28 cellular contexts compared by ENCODE assay signal in the genomic region with DNA sequence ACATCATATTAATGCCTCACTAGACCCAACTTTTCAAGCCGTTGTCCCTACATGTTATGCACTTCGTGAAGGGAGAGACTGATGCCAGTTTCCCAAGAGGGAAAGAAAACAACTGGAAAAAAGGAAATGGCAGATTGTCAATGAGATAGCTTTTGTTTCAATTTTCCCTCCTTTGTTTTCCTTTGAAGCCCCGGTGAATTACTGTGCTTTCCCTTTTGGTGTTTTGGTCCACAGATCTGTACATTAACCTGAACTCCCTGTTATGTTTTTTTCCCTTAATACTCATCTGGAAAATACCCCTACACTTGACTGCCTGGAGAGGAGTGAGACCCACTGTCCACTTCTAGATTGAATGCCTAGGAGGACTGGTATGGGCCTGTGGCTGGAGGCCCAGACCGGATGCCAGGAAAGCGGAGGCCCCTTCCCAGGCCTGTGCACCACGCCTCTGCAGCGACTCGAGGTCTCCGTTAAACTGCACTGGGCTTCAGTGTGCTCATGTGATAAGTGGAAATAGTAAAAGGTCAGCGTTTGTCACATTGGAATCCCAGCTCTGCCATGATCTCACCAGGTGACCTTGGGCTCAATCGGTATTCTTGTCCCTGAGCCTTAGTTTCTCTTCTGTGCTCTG.
DNase-seq lines count a peak whose midpoint lies in the region; ATAC-seq, FAIRE-seq and TF ChIP-seq lines count a peak whose summit lies in the region.
"Had no signal": no experiment of that assay in that cellular context is flagged by ENCODE, and none has a peak within 500 bp of the region (broad histone marks: within the 10 kb centered on the region; RNA-seq: fewer than 3 reads in every experiment).

No MANE protein-coding gene starts in this region.

- CTCF ChIA-PET in endothelial cell of umbilical vein (lab: Charles Lee): interaction anchor here (1.7 kb wide), 1 partner anchor 287 kb away, joined by 4 read pairs; no protein-coding TSS in a partner anchor

- H3K9me1 ChIP-seq in endothelial cell of umbilical vein (replicated peaks; ENCODE audit: control insufficient read depth, extremely low read depth, insufficient read depth, low read length): no peaks in the 10 kb centered on the region

- H3K27me3 ChIP-seq in adrenal gland (no peaks in the 10 kb centered on the region), endothelial cell of umbilical vein (ENCODE audit: control insufficient read depth in 2 of 2, insufficient read depth in 2 of 2, low read length in 2 of 2) (peaks cover 2 to 3% of the 10 kb centered on the region in 2 experiments), right cardiac atrium (ENCODE audit: control insufficient read depth, insufficient read depth) (no peaks in the 10 kb centered on the region), suprapubic skin (no peaks in the 10 kb centered on the region)

- peak overlapping the region; percentile 80 for H2AFZ ChIP-seq in endothelial cell of umbilical vein (ENCODE audit: low read depth, low read length)

- DNase-seq in adrenal gland: peak in 6 of 7 donors; percentile 33 to 62 (median 44)
- DNase-seq in endothelial cell of umbilical vein (ENCODE audit: low read depth, low spot score): peak; percentile 83
- DNase-seq in right cardiac atrium: peak; percentile 48 to 70 (median 64)
- DNase-seq in suprapubic skin (ENCODE audit: low spot score in 2 of 2): no peak
- DNase-seq in SHP77 (lab: John Stamatoyannopoulos, UW): no peak
- DNase-seq in SIG-M5 treated with dmso at 0.1 percent for 504 hours (lab: John Stamatoyannopoulos, UW; ENCODE audit: unreplicated experiment): no peak
- DNase-seq: Calu3; CD8-positive, alpha-beta memory T cell; DMS153; GOT3; HCEC 1CT; MV-4-11; NCI-H1105 treated with DMSO at 0.1 percent for 48 hours; NCI-H1694 treated with DMSO at 0.1 percent for 48 hours; NCI-H2081 treated with DMSO at 0.1 percent for 48 hours; NCI-H2171 treated with DMSO at 0.1 percent for 48 hours; NCI-H446; NCI-H526; OCI-M1; SHP77 treated with DMSO at 0.1 percent for 48 hours had no signal

- H3K36me3 ChIP-seq in adrenal gland (replicated peaks in 1 of 2): no peaks in the 10 kb centered on the region
- H3K36me3 ChIP-seq in endothelial cell of umbilical vein (ENCODE audit: control insufficient read depth in 2 of 2, extremely low read depth in 1 of 2, insufficient read depth in 2 of 2, low read length in 2 of 2): no peaks in the 10 kb centered on the region
- no peaks in the 10 kb centered on the region for H3K36me3 ChIP-seq in suprapubic skin

- 44 to 65% (median 48%) methylated on average over 10 to 11 of the region's 11 CpGs for WGBS in adrenal gland, 4 donors
- 46% methylated on average over 10 of the region's 11 CpGs for WGBS in right cardiac atrium
- WGBS in suprapubic skin: 69% methylated on average over 10 of the region's 11 CpGs

- intact Hi-C loops in adrenal gland (cut with DNase I) (loop anchor here in 1 of 2 donors (10.0 kb wide), 1 partner anchor 51 kb away; no protein-coding TSS in a partner anchor), endothelial cell of umbilical vein (cut with micrococcal nuclease) (no loop called here), right cardiac atrium (cut with DNase I) (loop anchor here in 2 of 4 donors (5.0 to 10.0 kb wide), 2 partner anchors 71 to 189 kb away; no protein-coding TSS in a partner anchor)

- H3K4me2 ChIP-seq in endothelial cell of umbilical vein (ENCODE audit: insufficient read depth, low read length): no peak overlapping the region

- H3K9me3 ChIP-seq in adrenal gland (replicated peaks in 1 of 3) (no peaks in the 10 kb centered on the region), endothelial cell of umbilical vein (replicated peaks; ENCODE audit: control insufficient read depth, insufficient read depth, low read length) (no peaks in the 10 kb centered on the region), right cardiac atrium (ENCODE audit: control insufficient read depth, low read length) (no peaks in the 10 kb centered on the region), suprapubic skin (no peaks in the 10 kb centered on the region)

- POLR2A ChIA-PET in endothelial cell of umbilical vein (lab: Charles Lee): no interaction called here

- ATAC-seq in right cardiac atrium (peak; percentile 40 to 81), GM19324 (IDR thresholded peaks at IDR 0.05; ENCODE audit: low FRiP score, unreplicated experiment) (no peak)
- ATAC-seq: SK-N-SH treated with all-trans-retinoic acid at 6 μM for 48 hours had no signal

- peak; percentile 86 for FAIRE-seq in endothelial cell of umbilical vein (lab: Jason Lieb, UNC)
- FAIRE-seq: A204.1, G401.6, GM12892, GM18507 had no signal

- H3K79me2 ChIP-seq in endothelial cell of umbilical vein (ENCODE audit: control insufficient read depth, insufficient read depth, low read length): no peaks in the 10 kb centered on the region

- peak overlapping the region in 2 of 5 donors; percentile 57 to 59 for H3K27ac ChIP-seq in adrenal gland
- H3K27ac ChIP-seq in endothelial cell of umbilical vein (ENCODE audit: insufficient read depth, low read depth, low read length): no peak overlapping the region
- H3K27ac ChIP-seq in right cardiac atrium (ENCODE audit: low read length): peak overlapping the region; percentile 86
- peak overlapping the region; percentile 28 for H3K27ac ChIP-seq in suprapubic skin
- H3K27ac ChIP-seq: C4-2B, HL-60 had no signal

- TF ChIP-seq POLR2A in adrenal gland (IDR thresholded peaks at IDR 0.05) (no peak), endothelial cell of umbilical vein (IDR thresholded peaks at IDR 0.05; ENCODE audit: low read depth, low read length) (no peak), suprapubic skin (IDR thresholded peaks at IDR 0.05) (no peak)

- H3K4me3 ChIP-seq in adrenal gland (no peak overlapping the region), endothelial cell of umbilical vein (replicated peaks in 1 of 3; ENCODE audit: insufficient read depth in 1 of 3, low read depth in 1 of 3, low read length in 3 of 3) (no peak overlapping the region), right cardiac atrium (ENCODE audit: low read length) (no peak overlapping the region), suprapubic skin (no peak overlapping the region)

- H3K9ac ChIP-seq in endothelial cell of umbilical vein (replicated peaks; ENCODE audit: extremely low read depth, insufficient read depth, low read length): no peak overlapping the region

- no peaks in the 10 kb centered on the region for H4K20me1 ChIP-seq in endothelial cell of umbilical vein (replicated peaks; ENCODE audit: control insufficient read depth, extremely low read depth, insufficient read depth, low read length)

- H3K4me1 ChIP-seq in adrenal gland (replicated peaks in 1 of 2) (peaks cover 12 to 16% of the 10 kb centered on the region in 2 donors), endothelial cell of umbilical vein (ENCODE audit: control insufficient read depth, extremely low read depth, insufficient read depth, low read length) (peaks cover 9% of the 10 kb centered on the region), right cardiac atrium (ENCODE audit: control insufficient read depth, insufficient read depth, low read length) (peaks cover 5% of the 10 kb centered on the region), suprapubic skin (no peaks in the 10 kb centered on the region)

- BruUV-seq in endothelial cell of umbilical vein (replicated peaks; lab: Mats Ljungman, UMichigan): no TSS peak

- no peak for TF ChIP-seq EP300 in suprapubic skin (IDR thresholded peaks at IDR 0.05)

- dilution Hi-C loops in endothelial cell of umbilical vein (cut with MboI; ENCODE audit: extremely low pct_ligation_motif_present, low sequenced_read_pairs): no loop called here

- TF ChIP-seq CTCF in adrenal gland (IDR thresholded peaks at IDR 0.05) (no peak), endothelial cell of umbilical vein (IDR thresholded peaks at IDR 0.05; ENCODE audit: extremely low read depth in 1 of 2, insufficient read depth in 1 of 2, low read depth in 1 of 2, low read length in 2 of 2) (no peak), suprapubic skin (IDR thresholded peaks at IDR 0.05) (no peak)

TF ChIP-seq in endothelial cell of umbilical vein, 7 proteins besides CTCF, POLR2A, EP300 and RAD21:
- TF ChIP-seq POLR2AphosphoS5 (IDR thresholded peaks at IDR 0.05; ENCODE audit: insufficient read depth, low read depth, low read length) (no peak), EZH2 (IDR thresholded peaks at IDR 0.05; ENCODE audit: borderline replicate concordance, low read depth, low read length, severe bottlenecking) (no peak), GATA2 (IDR thresholded peaks at IDR 0.05; ENCODE audit: insufficient read depth, insufficient read length, low read depth, low read length) (no peak), JUN (IDR thresholded peaks at IDR 0.05; ENCODE audit: borderline replicate concordance, insufficient read depth, insufficient read length, low read depth) (no peak), FOS (IDR thresholded peaks at IDR 0.05; ENCODE audit: borderline replicate concordance, insufficient read depth, low read length) (no peak)

Comparison
In these comparisons a context has a peak if more than half of its experiments do, and no peak if none do; other contexts are left out.
1. DNase-seq: peak in adrenal gland (6 of 7), endothelial cell of umbilical vein (single experiment) and right cardiac atrium (3 of 3); none in suprapubic skin (0 of 2), SHP77 (0 of 2) and SIG-M5 treated with dmso at 0.1 percent for 504 hours (single experiment).